In the genomic region with DNA sequence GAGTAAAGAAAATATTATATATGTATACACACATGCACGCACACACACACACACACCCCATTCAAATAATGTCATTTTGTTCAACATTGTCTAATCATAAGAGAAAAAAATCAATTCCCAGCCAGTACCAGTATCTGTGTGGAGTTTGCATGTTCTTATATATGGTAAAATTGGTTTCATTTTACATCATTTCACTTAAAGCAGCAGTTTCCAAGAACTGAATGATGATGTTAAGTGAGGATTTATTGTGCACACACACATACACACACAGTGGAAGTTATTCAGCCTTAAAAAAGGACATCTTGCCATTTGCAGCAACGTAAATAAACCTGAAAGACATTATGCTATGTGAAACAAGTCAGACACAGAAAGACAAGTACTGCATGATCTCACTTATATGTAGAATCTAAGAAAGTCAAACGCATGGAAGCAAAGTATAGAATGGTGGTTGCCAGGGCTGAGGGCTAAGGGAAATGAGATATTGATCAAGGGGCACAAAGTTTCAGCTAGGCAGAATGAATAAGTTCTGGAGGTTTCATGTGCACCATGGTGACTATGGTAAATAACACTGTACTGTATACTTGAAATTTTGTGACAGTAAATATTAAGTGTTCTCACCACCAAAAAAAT, we compare ENCODE assay signal across 21 cellular contexts. TPM values are rescaled to one million over a fixed set of nuclear protein-coding genes. Genes with fewer than 3 reads are reported as not detected.
DNase-seq lines count a peak whose midpoint lies in the region; ATAC-seq and TF ChIP-seq lines count a peak whose summit lies in the region.
"Had no signal": no experiment of that assay in that cellular context is flagged by ENCODE, and none has a peak within 500 bp of the region (broad histone marks: within the 10 kb centered on the region; RNA-seq: fewer than 3 reads in every experiment).

No MANE protein-coding gene starts in this region.

- peaks cover 3% of the 10 kb centered on the region for H3K4me1 Mint-ChIP-seq in activated T-cell treated with anti-CD3 and anti-CD28 coated beads, Interleukin-2, amount 50 U/mL, for 4 hours (ENCODE audit: low read depth)
- peaks cover 65% of the 10 kb centered on the region for H3K4me1 Mint-ChIP-seq in T-helper 2 cell treated with Interferon-gamma antibody and Interleukin-4, amounts not matched to agents 5 μg/mL and 100 μg/mL, for 36 hours (ENCODE audit: low read depth)
- peaks cover 9% of the 10 kb centered on the region for H3K4me1 Mint-ChIP-seq in activated naive CD8-positive, alpha-beta T cell treated with anti-CD3 and anti-CD28 coated beads for 36 hours

- TF ChIP-seq CTCF in GM12865 (IDR thresholded peaks at IDR 0.05; ENCODE audit: insufficient read depth, low read depth, low read length, missing control alignments): no peak

- no peak overlapping the region for H3K27ac ChIP-seq in right cardiac atrium (ENCODE audit: low read length)

- no peak overlapping the region for H3K4me3 Mint-ChIP-seq in activated T-cell treated with anti-CD3 and anti-CD28 coated beads, Interleukin-2, amount 50 U/mL, for 4 hours
- H3K4me3 Mint-ChIP-seq in T-helper 2 cell treated with Interferon-gamma antibody and Interleukin-4, amounts not matched to agents 5 μg/mL and 100 μg/mL, for 36 hours: peak overlapping the region; percentile 67
- no peak overlapping the region for H3K4me3 Mint-ChIP-seq in activated naive CD8-positive, alpha-beta T cell treated with anti-CD3 and anti-CD28 coated beads for 36 hours
- H3K4me3 Mint-ChIP-seq: CD8-positive, alpha-beta memory T cell had no signal

- H3K27ac Mint-ChIP-seq in T-helper 2 cell treated with Interferon-gamma antibody and Interleukin-4, amounts not matched to agents 5 μg/mL and 100 μg/mL, for 36 hours: peak overlapping the region; percentile 92
- peak overlapping the region; percentile 17 for H3K27ac Mint-ChIP-seq in activated naive CD8-positive, alpha-beta T cell treated with anti-CD3 and anti-CD28 coated beads for 36 hours
- H3K27ac Mint-ChIP-seq: CD8-positive, alpha-beta memory T cell had no signal

- no peaks in the 10 kb centered on the region for H3K27me3 ChIP-seq in right cardiac atrium (ENCODE audit: control insufficient read depth, insufficient read depth)
- H3K27me3 ChIP-seq: BLaER1 treated with 17β-estradiol and CSF1 and Interleukin-3, amounts not matched to agents 10 nM and 100 nM had no signal

- no peak for DNase-seq in activated T-cell treated with anti-CD3 and anti-CD28 coated beads, Interleukin-2, amount 50 U/mL, for 4 hours
- DNase-seq in activated T-cell treated with anti-CD3 and anti-CD28 coated beads, Interleukin-2, amount 50 U/mL, for 1 hour: no peak
- DNase-seq in GM12865 (ENCODE audit: low read depth) (peak; percentile 12), right cardiac atrium (no peak), superior temporal gyrus (ENCODE audit: extremely low spot score) (no peak), NCI-H2081 (lab: John Stamatoyannopoulos, UW) (no peak)
- peak; percentile 58 for DNase-seq in T-helper 2 cell treated with Interferon-gamma antibody and Interleukin-4, amounts not matched to agents 5 μg/mL and 100 μg/mL, for 36 hours (ENCODE audit: low spot score)
- DNase-seq in activated naive CD8-positive, alpha-beta T cell treated with anti-CD3 and anti-CD28 coated beads for 36 hours: no peak
- DNase-seq: CD8-positive, alpha-beta memory T cell; DMS53; EL; GOT3; NCI-H1105; NCI-H2081 treated with DMSO at 0.1 percent for 48 hours; NCI-H510A; NCI-H748 treated with DMSO at 0.1 percent for 48 hours; NK-92 treated with Interleukin-12 subunit alpha and Interleukin-12 subunit beta, amount 100 ng/mL, for 24 hours; Right ventricle myocardium superior had no signal

- H3K9me3 ChIP-seq in right cardiac atrium (ENCODE audit: control insufficient read depth, low read length): no peaks in the 10 kb centered on the region

- ATAC-seq in activated T-cell treated with anti-CD3 and anti-CD28 coated beads, Interleukin-2, amount 50 U/mL, for 4 hours: peak; percentile 28 to 73
- ATAC-seq in right cardiac atrium: no peak
- ATAC-seq: HCT116 had no signal

- intact Hi-C loops in right cardiac atrium (cut with DNase I): no loop called here

- peaks cover 21% of the 10 kb centered on the region for H3K27me3 Mint-ChIP-seq in activated T-cell treated with anti-CD3 and anti-CD28 coated beads, Interleukin-2, amount 50 U/mL, for 4 hours (ENCODE audit: low read depth)
- peaks cover 8% of the 10 kb centered on the region for H3K27me3 Mint-ChIP-seq in T-helper 2 cell treated with Interferon-gamma antibody and Interleukin-4, amounts not matched to agents 5 μg/mL and 100 μg/mL, for 36 hours (ENCODE audit: low read depth)
- peaks cover 36% of the 10 kb centered on the region for H3K27me3 Mint-ChIP-seq in activated naive CD8-positive, alpha-beta T cell treated with anti-CD3 and anti-CD28 coated beads for 36 hours

- no peaks in the 10 kb centered on the region for H3K4me1 ChIP-seq in right cardiac atrium (ENCODE audit: control insufficient read depth, insufficient read depth, low read length)

- WGBS in right cardiac atrium: 64% methylated on average over 3 of the region's 3 CpGs

- H3K36me3 Mint-ChIP-seq in activated T-cell treated with anti-CD3 and anti-CD28 coated beads, Interleukin-2, amount 50 U/mL, for 4 hours (ENCODE audit: insufficient read depth): no peaks in the 10 kb centered on the region
- peaks cover 5% of the 10 kb centered on the region for H3K36me3 Mint-ChIP-seq in T-helper 2 cell treated with Interferon-gamma antibody and Interleukin-4, amounts not matched to agents 5 μg/mL and 100 μg/mL, for 36 hours (ENCODE audit: low read depth)
- H3K36me3 Mint-ChIP-seq in activated naive CD8-positive, alpha-beta T cell treated with anti-CD3 and anti-CD28 coated beads for 36 hours: no peaks in the 10 kb centered on the region
- H3K36me3 Mint-ChIP-seq: CD8-positive, alpha-beta memory T cell had no signal

- no peaks in the 10 kb centered on the region for H3K9me3 Mint-ChIP-seq in activated T-cell treated with anti-CD3 and anti-CD28 coated beads, Interleukin-2, amount 50 U/mL, for 4 hours
- peaks cover 4% of the 10 kb centered on the region for H3K9me3 Mint-ChIP-seq in T-helper 2 cell treated with Interferon-gamma antibody and Interleukin-4, amounts not matched to agents 5 μg/mL and 100 μg/mL, for 36 hours
- no peaks in the 10 kb centered on the region for H3K9me3 Mint-ChIP-seq in activated naive CD8-positive, alpha-beta T cell treated with anti-CD3 and anti-CD28 coated beads for 36 hours
- H3K9me3 Mint-ChIP-seq: CD8-positive, alpha-beta memory T cell had no signal

- H3K4me3 ChIP-seq in GM12865 (ENCODE audit: low read depth, low read length) (no peak overlapping the region), right cardiac atrium (ENCODE audit: low read length) (no peak overlapping the region)
- H3K4me3 ChIP-seq: BLaER1 treated with 17β-estradiol and CSF1 and Interleukin-3, amounts not matched to agents 10 nM and 100 nM had no signal

RNA-seq across cellular contexts. Expression of a gene that starts 5.3 kb away (rescaled TPM):
- not detected for total RNA-seq in activated T-cell treated with anti-CD3 and anti-CD28 coated beads, Interleukin-2, amount 50 U/mL, for 4 hours
- total RNA-seq in activated naive CD8-positive, alpha-beta T cell treated with anti-CD3 and anti-CD28 coated beads for 36 hours: not detected
- total RNA-seq in right cardiac atrium: not detected
- not detected for polyA plus RNA-seq in right cardiac atrium
- total RNA-seq: CD8-positive, alpha-beta memory T cell; OCI-LY7; Right ventricle myocardium superior had no signal
- polyA plus RNA-seq: CD8-positive, alpha-beta memory T cell had no signal

RNA-seq across cellular contexts. Expression of a gene that starts 31.3 kb away (rescaled TPM):
- under 1 TPM; 0.11 to 0.51 (median 0.11) TPM for total RNA-seq in activated T-cell treated with anti-CD3 and anti-CD28 coated beads, Interleukin-2, amount 50 U/mL, for 4 hours
- under 1 TPM; 0.24 to 0.62 TPM for total RNA-seq in activated naive CD8-positive, alpha-beta T cell treated with anti-CD3 and anti-CD28 coated beads for 36 hours
- 1 to 10 TPM; 2.3 to 6.0 (median 4.1) TPM for total RNA-seq in right cardiac atrium
- 2.4 TPM for polyA plus RNA-seq in right cardiac atrium
- total RNA-seq: OCI-LY7 had no signal
- polyA plus RNA-seq: CD8-positive, alpha-beta memory T cell had no signal

RNA-seq across cellular contexts. Expression of a gene that starts 55.3 kb away (rescaled TPM):
- under 1 TPM in 1 of 3 donors, not detected in 2; 0.08 TPM for total RNA-seq in activated T-cell treated with anti-CD3 and anti-CD28 coated beads, Interleukin-2, amount 50 U/mL, for 4 hours
- under 1 TPM; 0.12 to 0.18 TPM for total RNA-seq in activated naive CD8-positive, alpha-beta T cell treated with anti-CD3 and anti-CD28 coated beads for 36 hours
- under 1 TPM in 1 of 4 donors, not detected in 3; 0.31 TPM for total RNA-seq in right cardiac atrium
- polyA plus RNA-seq in right cardiac atrium: 0.07 TPM
- total RNA-seq: OCI-LY7, Right ventricle myocardium superior had no signal
- polyA plus RNA-seq: CD8-positive, alpha-beta memory T cell had no signal

Comparison
In these comparisons a context has a peak if more than half of its experiments do, and no peak if none do; other contexts are left out.
1. ATAC-seq: peak in activated T-cell treated with anti-CD3 and anti-CD28 coated beads, Interleukin-2, amount 50 U/mL, for 4 hours (2 of 2); none in right cardiac atrium (0 of 2).
2. DNase-seq: peak in GM12865 (single experiment) and T-helper 2 cell treated with Interferon-gamma antibody and Interleukin-4, amounts not matched to agents 5 μg/mL and 100 μg/mL, for 36 hours (single experiment); none in activated T-cell treated with anti-CD3 and anti-CD28 coated beads, Interleukin-2, amount 50 U/mL, for 4 hours (single experiment), activated T-cell treated with anti-CD3 and anti-CD28 coated beads, Interleukin-2, amount 50 U/mL, for 1 hour (single experiment), activated naive CD8-positive, alpha-beta T cell treated with anti-CD3 and anti-CD28 coated beads for 36 hours (single experiment), right cardiac atrium (0 of 3), superior temporal gyrus (single experiment) and NCI-H2081 (0 of 2).